In the genomic region with DNA sequence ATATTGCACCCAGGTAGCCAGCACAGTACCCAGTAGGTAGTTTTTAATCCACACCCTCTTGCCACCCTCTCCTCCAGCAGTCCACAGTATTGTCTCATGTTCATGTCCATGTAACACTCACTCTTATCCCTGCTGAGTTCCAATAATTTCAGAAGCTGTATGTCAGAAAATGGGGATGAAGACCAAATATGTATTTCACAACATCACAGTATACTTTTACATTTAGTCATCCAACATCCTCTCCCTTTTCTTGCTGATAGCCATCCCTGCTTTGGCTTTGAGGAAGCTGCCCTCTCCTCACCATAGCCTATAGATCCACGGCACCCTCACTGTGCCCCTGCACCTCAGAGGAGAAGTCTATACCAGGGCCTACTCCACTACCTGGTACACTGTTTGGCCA, we compare ENCODE assay signal across 23 cellular contexts.
DNase-seq lines count a peak whose midpoint lies in the region; ATAC-seq, FAIRE-seq and TF ChIP-seq lines count a peak whose summit lies in the region.
"Had no signal": no experiment of that assay in that cellular context is flagged by ENCODE, and none has a peak within 500 bp of the region (broad histone marks: within the 10 kb centered on the region; RNA-seq: fewer than 3 reads in every experiment).

No MANE protein-coding gene starts in this region.

- no peak for TF ChIP-seq POLR2A in prostate gland (IDR thresholded peaks at IDR 0.05)

- H3K4me3 ChIP-seq in GM23248 (no peak overlapping the region), bronchial epithelial cell (ENCODE audit: low read depth, low read length) (no peak overlapping the region), fibroblast of mammary gland (ENCODE audit: control insufficient read depth, low read depth, low read length) (no peak overlapping the region), prostate gland (no peak overlapping the region)

- no peaks in the 10 kb centered on the region for H3K9me2 ChIP-seq in GM23248 (ENCODE audit: insufficient read depth)

- H3K9me3 ChIP-seq in GM23248 (ENCODE audit: low read depth) (no peaks in the 10 kb centered on the region), prostate gland (no peaks in the 10 kb centered on the region)

- H3K27ac ChIP-seq in GM23248 (no peak overlapping the region), prostate gland (no peak overlapping the region)
- H3K27ac ChIP-seq: C4-2B, KMS-11, RWPE1 had no signal

- no peaks in the 10 kb centered on the region for H3K79me2 ChIP-seq in GM23248 (ENCODE audit: insufficient read depth)

- peaks cover 17% of the 10 kb centered on the region for H3F3A ChIP-seq in GM23248 (ENCODE audit: insufficient read depth)

- ATAC-seq in sciatic nerve: peak; percentile 15
- ATAC-seq: PC-3, SK-N-SH treated with all-trans-retinoic acid at 6 μM for 48 hours had no signal

- TF ChIP-seq CTCF in bronchial epithelial cell (IDR thresholded peaks at IDR 0.05; ENCODE audit: insufficient read depth, low read length, severe bottlenecking): no peak
- TF ChIP-seq CTCF in fibroblast of mammary gland (conservative IDR thresholded peaks at IDR 0.05; ENCODE audit: control insufficient read depth, insufficient read depth, low read depth, low read length): no peak
- TF ChIP-seq CTCF in prostate gland (IDR thresholded peaks at IDR 0.05): no peak

- peak; percentile 40 for DNase-seq in GM23248
- peak; percentile 49 for DNase-seq in bronchial epithelial cell (ENCODE audit: low read depth)
- DNase-seq in fibroblast of mammary gland (ENCODE audit: low read depth): peak; percentile 36
- no peak for DNase-seq in sciatic nerve (ENCODE audit: low spot score)
- DNase-seq in NCI-H345 treated with DMSO at 0.1 percent for 48 hours (lab: John Stamatoyannopoulos, UW; ENCODE audit: unreplicated experiment): no peak
- DNase-seq in ACHN: no peak
- no peak for DNase-seq in prostate gland (ENCODE audit: low spot score)
- no peak for DNase-seq in DMS79 (lab: John Stamatoyannopoulos, UW)
- DNase-seq: DMS79 treated with DMSO at 0.1 percent for 48 hours, GDM1, MV-4-11, NCI-H1417, NCI-H187, NCI-H2227 treated with DMSO at 0.1 percent for 48 hours, NCI-H524 treated with DMSO at 0.1 percent for 48 hours, PC-3, SIG-M5 had no signal

- FAIRE-seq in bronchial epithelial cell (lab: Jason Lieb, UNC): no peak
- FAIRE-seq: GM19239, H1 had no signal

- no peaks in the 10 kb centered on the region for H4K20me1 ChIP-seq in GM23248 (ENCODE audit: insufficient read depth)

- H3K36me3 ChIP-seq in GM23248 (ENCODE audit: low read depth) (no peaks in the 10 kb centered on the region), bronchial epithelial cell (ENCODE audit: control insufficient read depth, insufficient read depth, low read length) (no peaks in the 10 kb centered on the region), prostate gland (no peaks in the 10 kb centered on the region)

- H3K27me3 ChIP-seq in GM23248 (replicated peaks; ENCODE audit: insufficient read depth) (no peaks in the 10 kb centered on the region), bronchial epithelial cell (ENCODE audit: control insufficient read depth, insufficient read depth, low read length) (no peaks in the 10 kb centered on the region), prostate gland (replicated peaks; ENCODE audit: insufficient read depth) (no peaks in the 10 kb centered on the region)

- in situ Hi-C loops in GM23248 (cut with MboI) (no loop called here), ACHN (cut with HindIII; ENCODE audit: low pct_ligation_motif_present, low pct_unique_long_range_greater_than_20kb, low sequenced_read_pairs) (no loop called here)

- H3K4me1 ChIP-seq in GM23248 (ENCODE audit: insufficient read depth) (peaks cover 28% of the 10 kb centered on the region), prostate gland (replicated peaks) (no peaks in the 10 kb centered on the region)

- no peak overlapping the region for H3K4me2 ChIP-seq in GM23248 (ENCODE audit: unreplicated experiment)
- H3K4me2 ChIP-seq: KMS-11 had no signal

- no peak overlapping the region for H2AFZ ChIP-seq in GM23248

- intact Hi-C loops in sciatic nerve (cut with DNase I): no loop called here
- intact Hi-C loops in prostate gland (cut with DNase I): no loop called here

- 95 to 100% methylated on average over 1 of the region's 1 CpG for WGBS in GM23248 (ENCODE audit: low coverage in 1 of 2, low lambda C conversion rate in 2 of 2, missing lambda C conversion rate in 2 of 2), 2 experiments
- 90% methylated on average over 1 of the region's 1 CpG for WGBS in prostate gland

- H3K9ac ChIP-seq in GM23248: no peak overlapping the region
- H3K9ac ChIP-seq: KMS-11 had no signal

Comparison
In these comparisons a context has a peak if more than half of its experiments do, and no peak if none do; other contexts are left out.
1. DNase-seq: peak in GM23248 (single experiment), bronchial epithelial cell (single experiment) and fibroblast of mammary gland (single experiment); none in sciatic nerve (single experiment), NCI-H345 treated with DMSO at 0.1 percent for 48 hours (single experiment), ACHN (single experiment), prostate gland (single experiment) and DMS79 (single experiment).